18 cellular contexts compared by ENCODE assay signal in the genomic region with DNA sequence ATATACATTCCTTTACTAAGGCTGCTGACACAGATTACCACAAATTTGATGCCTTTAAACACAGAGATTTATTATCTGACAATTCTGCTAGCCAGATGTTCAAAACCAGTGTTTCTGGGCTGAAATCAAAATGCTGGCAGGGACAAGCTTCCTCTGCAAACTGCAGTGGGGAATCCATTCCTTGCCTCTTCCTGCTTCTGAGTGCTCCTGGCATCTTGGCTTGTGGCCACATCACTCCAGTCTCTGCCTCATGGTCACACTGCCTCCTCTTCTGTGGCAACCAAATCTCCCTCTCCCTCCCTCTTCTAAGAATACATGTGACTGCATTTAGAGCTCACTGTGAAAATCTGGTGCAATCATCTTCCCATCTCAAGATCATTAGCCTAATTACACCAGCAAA.
"Had no signal": no experiment of that assay in that cellular context is flagged by ENCODE, and none has a peak within 500 bp of the region (broad histone marks: within the 10 kb centered on the region; RNA-seq: fewer than 3 reads in every experiment).

No MANE protein-coding gene starts in this region.

- H3K4me3 ChIP-seq: dorsolateral prefrontal cortex, spleen, thoracic aorta, upper lobe of right lung had no signal

- ATAC-seq: activated CD8-positive, alpha-beta memory T cell treated with anti-CD3 and anti-CD28 coated beads, Interleukin-2, amount 10 ng/mL, durations not matched to agents 7 days and 5 days; activated T-helper 17 cell treated with anti-CD3 and anti-CD28 coated beads, Interleukin-2, amount 50 U/mL, for 72 hours; left ventricle myocardium superior; stimulated activated naive B cell treated with anti-CD40 and anti-IgM and Interleukin-4, amounts not matched to agents 10 μg/mL and 1 μg/mL and 100 μg/mL, for 72 hours; upper lobe of right lung had no signal

- DNase-seq: activated B cell treated with CpG ODN at 0.5 μM for 24 hours; activated CD4-positive, alpha-beta memory T cell treated with anti-CD3 and anti-CD28 coated beads for 36 hours; activated CD4-positive, alpha-beta T cell treated with anti-CD3 and anti-CD28 coated beads for 4 hours; activated CD8-positive, alpha-beta memory T cell treated with anti-CD3 and anti-CD28 coated beads, Interleukin-2, amount 10 ng/mL, durations not matched to agents 7 days and 5 days; activated naive CD4-positive, alpha-beta T cell; activated naive CD8-positive, alpha-beta T cell treated with anti-CD3 and anti-CD28 coated beads, Interleukin-2, amount 10 ng/mL, durations not matched to agents 7 days and 5 days; activated T-cell treated with anti-CD3 and anti-CD28 coated beads, Interleukin-2, amount 50 U/mL, for 1 hour; anterior cingulate cortex; caudate nucleus; dorsolateral prefrontal cortex; left ventricle myocardium superior; retina; spleen; stimulated activated naive B cell treated with anti-CD40 and anti-IgM and Interleukin-4, amounts not matched to agents 10 μg/mL and 1 μg/mL and 100 μg/mL, for 72 hours; T-helper 9 cell; upper lobe of right lung had no signal
